8 cellular contexts compared by ENCODE assay signal in the genomic region with DNA sequence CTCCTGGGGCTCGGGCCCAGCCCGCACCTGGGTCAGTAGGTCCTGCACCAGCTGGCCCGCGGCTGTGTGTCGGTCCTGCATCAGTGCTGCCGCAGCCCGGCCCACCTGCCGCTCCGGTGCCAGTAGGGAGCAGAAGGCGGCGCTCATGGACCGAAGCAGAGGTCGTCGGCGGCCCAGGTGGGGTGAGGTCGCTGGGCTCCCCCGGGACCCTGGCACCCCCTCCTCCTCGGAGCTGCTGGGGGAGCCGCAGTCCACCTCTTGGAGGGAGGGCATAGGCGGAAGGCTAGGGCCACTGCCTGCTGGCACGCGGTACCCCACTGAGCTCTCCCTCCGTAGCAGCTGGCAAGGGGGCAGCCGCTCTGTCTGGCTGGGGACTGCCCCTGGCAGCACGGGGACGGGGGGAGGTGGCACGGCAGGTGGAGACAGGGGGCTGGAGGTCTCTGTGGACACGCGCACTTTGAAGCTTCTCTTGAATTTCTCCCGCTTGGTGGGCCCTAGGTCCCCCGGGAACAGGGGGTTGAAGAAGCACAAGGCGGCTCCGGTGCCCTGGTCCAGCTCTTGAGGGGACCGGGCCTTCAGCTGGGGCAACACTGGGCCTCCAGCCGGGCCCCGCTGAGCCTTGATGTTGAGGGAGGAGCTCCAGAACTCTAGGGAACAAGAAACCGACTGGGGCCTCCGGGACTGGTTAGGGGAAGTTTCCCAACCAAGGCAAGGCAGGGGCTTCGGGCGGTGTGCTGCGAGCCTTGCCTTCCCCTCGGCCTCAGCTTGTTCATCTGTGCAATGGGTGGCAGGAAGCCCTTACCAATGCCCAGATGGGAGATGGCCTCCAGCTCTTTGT. TPM values are rescaled to one million over a fixed set of nuclear protein-coding genes. Genes with fewer than 3 reads are reported as not detected.
A peak's percentile ranks its signal among the peaks of the same experiment; 100 is the strongest.
DNase-seq lines count a peak whose midpoint lies in the region; ATAC-seq lines count a peak whose summit lies in the region.
"Had no signal": no experiment of that assay in that cellular context is flagged by ENCODE, and none has a peak within 500 bp of the region (broad histone marks: within the 10 kb centered on the region; RNA-seq: fewer than 3 reads in every experiment).

No MANE protein-coding gene starts in this region.

- H3K36me3 Mint-ChIP-seq in activated T-helper 1 cell treated with anti-CD3 and anti-CD28 coated beads, Interleukin-12 subunit alpha, Interleukin-12 subunit beta, Interleukin-2, Interleukin-4 antibody, amounts not matched to agents 30 ng/mL and 10 ng/mL and 1 ng/mL, durations not matched to agents 14 hours and 24 hours and 36 hours (ENCODE audit: low read depth) = peaks cover 14% of the 10 kb centered on the region
- H3K36me3 Mint-ChIP-seq in memory B cell = peaks cover 12% of the 10 kb centered on the region

- intact Hi-C loops in activated T-helper 1 cell treated with anti-CD3 and anti-CD28 coated beads, Interleukin-12 subunit alpha, Interleukin-12 subunit beta, Interleukin-2, Interleukin-4 antibody, amounts not matched to agents 30 ng/mL and 10 ng/mL and 1 ng/mL, durations not matched to agents 14 hours and 24 hours and 36 hours (cut with micrococcal nuclease) = no loop called here

- no peaks in the 10 kb centered on the region; the same call in 1 of the 2 replicates for H3K4me1 ChIP-seq in ES-I3 (ENCODE audit: insufficient read depth, low read length)

- no peaks in the 10 kb centered on the region for H3K9me3 Mint-ChIP-seq in activated T-helper 1 cell treated with anti-CD3 and anti-CD28 coated beads, Interleukin-12 subunit alpha, Interleukin-12 subunit beta, Interleukin-2, Interleukin-4 antibody, amounts not matched to agents 30 ng/mL and 10 ng/mL and 1 ng/mL, durations not matched to agents 14 hours and 24 hours and 36 hours
- H3K9me3 Mint-ChIP-seq in memory B cell = no peaks in the 10 kb centered on the region

- no peaks in the 10 kb centered on the region for H3K9me3 ChIP-seq in ES-I3 (ENCODE audit: control insufficient read depth, insufficient read depth, low read length)
- H3K9me3 ChIP-seq: adrenal gland, right lobe of liver had no signal

- H3K27ac Mint-ChIP-seq in activated T-helper 1 cell treated with anti-CD3 and anti-CD28 coated beads, Interleukin-12 subunit alpha, Interleukin-12 subunit beta, Interleukin-2, Interleukin-4 antibody, amounts not matched to agents 30 ng/mL and 10 ng/mL and 1 ng/mL, durations not matched to agents 14 hours and 24 hours and 36 hours = no peak overlapping the region
- H3K27ac Mint-ChIP-seq in memory B cell = no peak overlapping the region

- H3K9ac ChIP-seq in ES-I3 (ENCODE audit: low read depth, low read length) = peak overlapping the region; percentile 58; the same call in 1 of the 2 replicates

- ATAC-seq in memory B cell (ENCODE audit: low read depth) (no peak), GM18868 (IDR thresholded peaks at IDR 0.05; ENCODE audit: unreplicated experiment) (no peak), HG02981 (IDR thresholded peaks at IDR 0.05; ENCODE audit: unreplicated experiment) (no peak)

- H3K27me3 Mint-ChIP-seq in activated T-helper 1 cell treated with anti-CD3 and anti-CD28 coated beads, Interleukin-12 subunit alpha, Interleukin-12 subunit beta, Interleukin-2, Interleukin-4 antibody, amounts not matched to agents 30 ng/mL and 10 ng/mL and 1 ng/mL, durations not matched to agents 14 hours and 24 hours and 36 hours (ENCODE audit: insufficient read depth) = peaks cover 3% of the 10 kb centered on the region
- peaks cover 6% of the 10 kb centered on the region for H3K27me3 Mint-ChIP-seq in memory B cell

- no peaks in the 10 kb centered on the region for H3K36me3 ChIP-seq in ES-I3 (ENCODE audit: insufficient read depth, low read length)

- DNase-seq in activated T-helper 1 cell treated with anti-CD3 and anti-CD28 coated beads, Interleukin-12 subunit alpha, Interleukin-12 subunit beta, Interleukin-2, Interleukin-4 antibody, amounts not matched to agents 30 ng/mL and 10 ng/mL and 1 ng/mL, durations not matched to agents 14 hours and 24 hours and 36 hours (ENCODE audit: low spot score) = no peak
- DNase-seq in memory B cell (ENCODE audit: low spot score in 2 of 2) = no peak
- DNase-seq in putamen (ENCODE audit: low spot score) = no peak

- H3K4me3 Mint-ChIP-seq in activated T-helper 1 cell treated with anti-CD3 and anti-CD28 coated beads, Interleukin-12 subunit alpha, Interleukin-12 subunit beta, Interleukin-2, Interleukin-4 antibody, amounts not matched to agents 30 ng/mL and 10 ng/mL and 1 ng/mL, durations not matched to agents 14 hours and 24 hours and 36 hours = peak overlapping the region; percentile 59
- peak overlapping the region; percentile 70 for H3K4me3 Mint-ChIP-seq in memory B cell

- peaks cover 21% of the 10 kb centered on the region for H3K4me1 Mint-ChIP-seq in activated T-helper 1 cell treated with anti-CD3 and anti-CD28 coated beads, Interleukin-12 subunit alpha, Interleukin-12 subunit beta, Interleukin-2, Interleukin-4 antibody, amounts not matched to agents 30 ng/mL and 10 ng/mL and 1 ng/mL, durations not matched to agents 14 hours and 24 hours and 36 hours (ENCODE audit: low read depth)
- peaks cover 20% of the 10 kb centered on the region for H3K4me1 Mint-ChIP-seq in memory B cell

RNA-seq across cellular contexts. Expression of a gene that starts 1.4 kb away (rescaled TPM):
- 0.78 and 0.86 TPM in 2 replicates for total RNA-seq in activated T-helper 1 cell treated with anti-CD3 and anti-CD28 coated beads, Interleukin-12 subunit alpha, Interleukin-12 subunit beta, Interleukin-2, Interleukin-4 antibody, amounts not matched to agents 30 ng/mL and 10 ng/mL and 1 ng/mL, durations not matched to agents 14 hours and 24 hours and 36 hours

RNA-seq across cellular contexts. Expression of a gene that starts 10.1 kb away (rescaled TPM):
- total RNA-seq in activated T-helper 1 cell treated with anti-CD3 and anti-CD28 coated beads, Interleukin-12 subunit alpha, Interleukin-12 subunit beta, Interleukin-2, Interleukin-4 antibody, amounts not matched to agents 30 ng/mL and 10 ng/mL and 1 ng/mL, durations not matched to agents 14 hours and 24 hours and 36 hours = 63.1 and 67.1 TPM in 2 replicates

RNA-seq across cellular contexts. Expression of a gene that starts 12.6 kb away (rescaled TPM):
- 10.6 and 12.1 TPM in 2 replicates for total RNA-seq in activated T-helper 1 cell treated with anti-CD3 and anti-CD28 coated beads, Interleukin-12 subunit alpha, Interleukin-12 subunit beta, Interleukin-2, Interleukin-4 antibody, amounts not matched to agents 30 ng/mL and 10 ng/mL and 1 ng/mL, durations not matched to agents 14 hours and 24 hours and 36 hours

RNA-seq across cellular contexts. Expression of a gene that starts 18.0 kb away (rescaled TPM):
- 0.10 TPM in 1 of 2 replicates, not detected in the other for total RNA-seq in activated T-helper 1 cell treated with anti-CD3 and anti-CD28 coated beads, Interleukin-12 subunit alpha, Interleukin-12 subunit beta, Interleukin-2, Interleukin-4 antibody, amounts not matched to agents 30 ng/mL and 10 ng/mL and 1 ng/mL, durations not matched to agents 14 hours and 24 hours and 36 hours

RNA-seq across cellular contexts. Expression of a gene that starts 36.7 kb away (rescaled TPM):
- total RNA-seq in activated T-helper 1 cell treated with anti-CD3 and anti-CD28 coated beads, Interleukin-12 subunit alpha, Interleukin-12 subunit beta, Interleukin-2, Interleukin-4 antibody, amounts not matched to agents 30 ng/mL and 10 ng/mL and 1 ng/mL, durations not matched to agents 14 hours and 24 hours and 36 hours = 14.3 and 16.6 TPM in 2 replicates
